ENCODE assay signal across 10 cellular contexts in genomic region chr5:41748631-41749030, GRCh38.
DNase-seq lines count a peak whose midpoint lies in the region; ATAC-seq and TF ChIP-seq lines count a peak whose summit lies in the region.
"Had no signal": no experiment of that assay in that cellular context is flagged by ENCODE, and none has a peak within 500 bp of the region (broad histone marks: within the 10 kb centered on the region; RNA-seq: fewer than 3 reads in every experiment).

No MANE protein-coding gene starts in this region.

- no peak for TF ChIP-seq CTCF in cardiac fibroblast (IDR thresholded peaks at IDR 0.05; ENCODE audit: low read depth, low read length)

- DNase-seq in cardiac fibroblast (ENCODE audit: low read depth in 2 of 2): peak; percentile 31 to 81
- no peak for DNase-seq in NCI-H69 (lab: John Stamatoyannopoulos, UW)
- no peak for DNase-seq in middle frontal gyrus (ENCODE audit: extremely low spot score, low spot score)
- no peak for DNase-seq in HuH-7.5 (ENCODE audit: low spot score)
- DNase-seq in COR-L47 (lab: John Stamatoyannopoulos, UW): no peak
- DNase-seq: activated CD8-positive, alpha-beta memory T cell treated with anti-CD3 and anti-CD28 coated beads, Interleukin-2, amount 50 U/mL, for 4 hours; NCI-H187 treated with DMSO at 0.1 percent for 48 hours had no signal

- no peak overlapping the region for H3K4me3 ChIP-seq in cardiac fibroblast (replicated peaks in 1 of 2; ENCODE audit: low read depth in 2 of 2, low read length in 2 of 2)

- ATAC-seq in GM18499 (IDR thresholded peaks at IDR 0.05; ENCODE audit: insufficient read depth, unreplicated experiment) (peak; percentile 100), GM19452 (IDR thresholded peaks at IDR 0.05; ENCODE audit: unreplicated experiment) (peak; percentile 99), HG03103 (IDR thresholded peaks at IDR 0.05; ENCODE audit: low read depth, unreplicated experiment) (peak; percentile 92)

Comparison
In these comparisons a context has a peak if more than half of its experiments do, and no peak if none do; other contexts are left out.
1. DNase-seq: peak in cardiac fibroblast (2 of 2); none in NCI-H69 (single experiment), middle frontal gyrus (single experiment), HuH-7.5 (single experiment) and COR-L47 (single experiment).
2. Peak in every context shown above with its lines, with median percentiles within 50 percentile points of each other: ATAC-seq.